Comparison of ENCODE assay signal across 25 cellular contexts in genomic region chr2:122535960-122536517, GRCh38.
"Had no signal": no experiment of that assay in that cellular context is flagged by ENCODE, and none has a peak within 500 bp of the region (broad histone marks: within the 10 kb centered on the region; RNA-seq: fewer than 3 reads in every experiment).

No MANE protein-coding gene starts in this region.

- H3K27ac ChIP-seq: ascending aorta, body of pancreas, SK-N-MC had no signal

- DNase-seq: activated CD4-positive, alpha-beta memory T cell treated with anti-CD3 and anti-CD28 coated beads for 36 hours; activated CD4-positive, alpha-beta T cell treated with anti-CD3 and anti-CD28 coated beads, Interleukin-2, amount 10 ng/mL, durations not matched to agents 7 days and 5 days; activated CD4-positive, CD25-positive, alpha-beta regulatory T cell; activated CD8-positive, alpha-beta memory T cell treated with anti-CD3 and anti-CD28 coated beads for 24 hours; activated effector memory CD4-positive, alpha-beta T cell treated with anti-CD3 and anti-CD28 coated beads, Interleukin-2, amount 50 U/mL, for 16 hours; activated naive CD4-positive, alpha-beta T cell treated with Interleukin-2 at 50 U/mL for 16 hours; activated naive CD8-positive, alpha-beta T cell treated with anti-CD3 and anti-CD28 coated beads, Interleukin-2, amount 50 U/mL, for 24 hours; activated T-cell treated with anti-CD3 and anti-CD28 coated beads, Interleukin-2, amount 50 U/mL, for 4 hours; amniotic stem cell; body of pancreas; central memory CD4-positive, alpha-beta T cell; MM.1S; NCI-H1105; NCI-H1694 treated with DMSO at 0.1 percent for 48 hours; NCI-H2081 treated with DMSO at 0.1 percent for 48 hours; NCI-H2171 treated with DMSO at 0.1 percent for 48 hours; NCI-H226; NK-92 treated with Interleukin-12 subunit alpha and Interleukin-12 subunit beta, amount 100 ng/mL, for 24 hours; OCI-M1; RPMI8226; T-helper 17 cell; T-helper 9 cell had no signal

- FAIRE-seq: bronchial epithelial cell had no signal
